In the genomic region with DNA sequence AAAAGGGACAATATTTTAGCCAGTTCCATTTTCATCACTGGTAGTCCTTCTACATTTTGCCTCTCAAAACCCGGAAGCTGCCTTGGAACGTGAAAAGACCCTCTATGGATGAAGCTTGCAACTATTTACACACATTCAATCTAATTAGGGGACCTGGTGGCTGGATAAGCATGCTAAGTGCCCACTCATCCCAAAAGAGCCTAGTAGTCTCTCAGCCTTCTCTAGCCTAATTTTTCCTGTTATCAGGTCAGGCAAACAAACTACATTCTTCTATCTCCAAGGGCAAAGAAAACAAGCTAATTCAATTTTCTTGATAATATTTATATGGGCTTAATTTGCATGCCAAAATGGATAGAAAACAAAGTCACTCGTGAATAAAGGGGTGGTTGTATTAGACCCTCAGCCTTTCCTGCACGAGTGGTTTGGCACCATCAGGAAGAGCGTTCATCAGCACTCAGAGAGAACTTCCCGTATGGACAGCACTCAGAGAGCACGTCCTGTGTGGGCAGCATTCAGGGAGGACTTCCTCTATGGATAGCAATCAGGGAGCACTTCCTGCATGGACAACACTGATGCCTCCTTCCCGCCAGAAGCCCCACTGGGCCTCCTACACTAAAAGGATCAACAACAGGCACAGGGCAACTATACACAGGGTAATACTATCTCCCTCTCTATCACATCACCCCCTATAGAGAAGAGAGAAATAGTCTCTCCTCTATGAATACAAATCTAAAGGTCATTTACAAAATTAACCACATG, we compare ENCODE assay signal across 1 cellular context.
TF ChIP-seq lines count a peak whose summit lies in the region.

No MANE protein-coding gene starts in this region.

TF ChIP-seq in GM23338, 12 proteins besides CTCF, POLR2A, EP300 and RAD21 (continued from another document):
- TF ChIP-seq ZNF462 (CRISPR knock-in tag; IDR thresholded peaks at IDR 0.05) (no peak), NANOG (IDR thresholded peaks at IDR 0.05; ENCODE audit: borderline replicate concordance) (no peak), EZH2phosphoT487 (IDR thresholded peaks at IDR 0.05; ENCODE audit: unreplicated experiment) (no peak), JUNB (IDR thresholded peaks at IDR 0.05; ENCODE audit: unreplicated experiment) (no peak), CREB1 (CRISPR knock-in tag; IDR thresholded peaks at IDR 0.05; ENCODE audit: low read depth) (no peak), STAT1 (IDR thresholded peaks at IDR 0.05; ENCODE audit: unreplicated experiment) (no peak), EZH2 (IDR thresholded peaks at IDR 0.05; ENCODE audit: low read depth, unreplicated experiment) (no peak), POLR2AphosphoS5 (IDR thresholded peaks at IDR 0.05; ENCODE audit: low read depth) (no peak), ZNF114 (CRISPR knock-in tag; IDR thresholded peaks at IDR 0.05) (no peak), ZNF331 (CRISPR knock-in tag; IDR thresholded peaks at IDR 0.05; ENCODE audit: low read depth) (no peak)
- TF ChIP-seq, protein P1, sequence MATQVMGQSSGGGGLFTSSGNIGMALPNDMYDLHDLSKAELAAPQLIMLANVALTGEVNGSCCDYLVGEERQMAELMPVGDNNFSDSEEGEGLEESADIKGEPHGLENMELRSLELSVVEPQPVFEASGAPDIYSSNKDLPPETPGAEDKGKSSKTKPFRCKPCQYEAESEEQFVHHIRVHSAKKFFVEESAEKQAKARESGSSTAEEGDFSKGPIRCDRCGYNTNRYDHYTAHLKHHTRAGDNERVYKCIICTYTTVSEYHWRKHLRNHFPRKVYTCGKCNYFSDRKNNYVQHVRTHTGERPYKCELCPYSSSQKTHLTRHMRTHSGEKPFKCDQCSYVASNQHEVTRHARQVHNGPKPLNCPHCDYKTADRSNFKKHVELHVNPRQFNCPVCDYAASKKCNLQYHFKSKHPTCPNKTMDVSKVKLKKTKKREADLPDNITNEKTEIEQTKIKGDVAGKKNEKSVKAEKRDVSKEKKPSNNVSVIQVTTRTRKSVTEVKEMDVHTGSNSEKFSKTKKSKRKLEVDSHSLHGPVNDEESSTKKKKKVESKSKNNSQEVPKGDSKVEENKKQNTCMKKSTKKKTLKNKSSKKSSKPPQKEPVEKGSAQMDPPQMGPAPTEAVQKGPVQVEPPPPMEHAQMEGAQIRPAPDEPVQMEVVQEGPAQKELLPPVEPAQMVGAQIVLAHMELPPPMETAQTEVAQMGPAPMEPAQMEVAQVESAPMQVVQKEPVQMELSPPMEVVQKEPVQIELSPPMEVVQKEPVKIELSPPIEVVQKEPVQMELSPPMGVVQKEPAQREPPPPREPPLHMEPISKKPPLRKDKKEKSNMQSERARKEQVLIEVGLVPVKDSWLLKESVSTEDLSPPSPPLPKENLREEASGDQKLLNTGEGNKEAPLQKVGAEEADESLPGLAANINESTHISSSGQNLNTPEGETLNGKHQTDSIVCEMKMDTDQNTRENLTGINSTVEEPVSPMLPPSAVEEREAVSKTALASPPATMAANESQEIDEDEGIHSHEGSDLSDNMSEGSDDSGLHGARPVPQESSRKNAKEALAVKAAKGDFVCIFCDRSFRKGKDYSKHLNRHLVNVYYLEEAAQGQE (IDR thresholded peaks at IDR 0.05; ENCODE audit: unreplicated experiment), result no peak
